Comparison of ENCODE assay signal across 8 cellular contexts in the genomic region with DNA sequence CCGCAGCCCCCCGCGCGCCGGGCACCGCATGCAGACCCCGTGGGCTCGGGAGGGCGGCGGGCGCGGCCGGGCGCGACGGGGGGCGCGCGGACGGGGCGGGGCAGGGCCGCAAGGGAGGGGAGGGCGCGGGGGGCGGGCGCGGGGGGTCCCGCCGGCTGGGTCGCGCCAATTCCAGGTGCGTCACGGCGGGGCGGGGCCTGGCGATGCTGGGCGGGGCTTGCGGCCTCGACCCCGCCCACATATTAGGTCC. TPM values are rescaled to one million over a fixed set of nuclear protein-coding genes. Genes with fewer than 3 reads are reported as not detected.
DNase-seq lines count a peak whose midpoint lies in the region; ATAC-seq and TF ChIP-seq lines count a peak whose summit lies in the region.

No MANE protein-coding gene starts in this region.

- no peak overlapping the region for H3K27ac Mint-ChIP-seq in T-helper 2 cell treated with Interferon-gamma antibody and Interleukin-4, amounts not matched to agents 5 μg/mL and 100 μg/mL, for 36 hours
- H3K27ac Mint-ChIP-seq in dendritic cell treated with granulocyte-macrophage colony-stimulating factor and Interleukin-4, amounts not matched to agents 40 ng/mL and 50 ng/mL, for 4 days = peak overlapping the region; percentile 81

- H3K4me3 Mint-ChIP-seq in T-helper 2 cell treated with Interferon-gamma antibody and Interleukin-4, amounts not matched to agents 5 μg/mL and 100 μg/mL, for 36 hours = no peak overlapping the region
- peak overlapping the region; percentile 78 for H3K4me3 Mint-ChIP-seq in dendritic cell treated with granulocyte-macrophage colony-stimulating factor and Interleukin-4, amounts not matched to agents 40 ng/mL and 50 ng/mL, for 4 days

- peaks cover 13% of the 10 kb centered on the region for H3K9me3 Mint-ChIP-seq in T-helper 2 cell treated with Interferon-gamma antibody and Interleukin-4, amounts not matched to agents 5 μg/mL and 100 μg/mL, for 36 hours
- H3K9me3 Mint-ChIP-seq in dendritic cell treated with granulocyte-macrophage colony-stimulating factor and Interleukin-4, amounts not matched to agents 40 ng/mL and 50 ng/mL, for 4 days = no peaks in the 10 kb centered on the region

- intact Hi-C loops in dendritic cell treated with granulocyte-macrophage colony-stimulating factor and Interleukin-4, amounts not matched to agents 40 ng/mL and 50 ng/mL, for 4 days (cut with micrococcal nuclease) = loop anchor here (1.0 to 2.0 kb wide), 2 partner anchors 33 to 66 kb away; a partner anchor contains a TSS
- intact Hi-C loops in thyroid gland (cut with DNase I) = loop anchor here (2.0 to 10.0 kb wide), 3 partner anchors 31 to 347 kb away; a partner anchor contains a TSS

- H3K4me1 ChIP-seq in neuron (ENCODE audit: insufficient read depth, low read length) (peaks cover 8% of the 10 kb centered on the region), thyroid gland (peaks cover 16 to 17% of the 10 kb centered on the region in 2 donors)

- peaks cover 29% of the 10 kb centered on the region for H3K36me3 Mint-ChIP-seq in T-helper 2 cell treated with Interferon-gamma antibody and Interleukin-4, amounts not matched to agents 5 μg/mL and 100 μg/mL, for 36 hours (ENCODE audit: low read depth)
- peaks cover 28% of the 10 kb centered on the region for H3K36me3 Mint-ChIP-seq in dendritic cell treated with granulocyte-macrophage colony-stimulating factor and Interleukin-4, amounts not matched to agents 40 ng/mL and 50 ng/mL, for 4 days (ENCODE audit: low read depth)

- peaks cover 8% of the 10 kb centered on the region for H3K36me3 ChIP-seq in H7 (replicated peaks; ENCODE audit: control insufficient read depth, insufficient read depth, low read length)
- peaks cover 26% of the 10 kb centered on the region for H3K36me3 ChIP-seq in neuron (ENCODE audit: insufficient read depth, low read length)
- peaks cover 9 to 17% of the 10 kb centered on the region in 2 donors for H3K36me3 ChIP-seq in thyroid gland

- WGBS in thyroid gland, 2 donors = no CpG with 5 or more reads among the region's 40 CpGs

- H3K4me3 ChIP-seq in H7 (ENCODE audit: insufficient read depth, low read depth, low read length) (peak overlapping the region; percentile 61), neuron (ENCODE audit: low read length) (peak overlapping the region; percentile 87), thyroid gland (replicated peaks in 1 of 3) (peak overlapping the region in 2 of 3 donors; percentile 90 to 93)

- H3K27me3 Mint-ChIP-seq in T-helper 2 cell treated with Interferon-gamma antibody and Interleukin-4, amounts not matched to agents 5 μg/mL and 100 μg/mL, for 36 hours (ENCODE audit: low read depth) = no peaks in the 10 kb centered on the region
- no peaks in the 10 kb centered on the region for H3K27me3 Mint-ChIP-seq in dendritic cell treated with granulocyte-macrophage colony-stimulating factor and Interleukin-4, amounts not matched to agents 40 ng/mL and 50 ng/mL, for 4 days

- H2AFZ ChIP-seq in neuron (ENCODE audit: low read depth, low read length) = peak overlapping the region; percentile 53

- peaks cover 9% of the 10 kb centered on the region for H3K4me1 Mint-ChIP-seq in T-helper 2 cell treated with Interferon-gamma antibody and Interleukin-4, amounts not matched to agents 5 μg/mL and 100 μg/mL, for 36 hours (ENCODE audit: low read depth)
- H3K4me1 Mint-ChIP-seq in dendritic cell treated with granulocyte-macrophage colony-stimulating factor and Interleukin-4, amounts not matched to agents 40 ng/mL and 50 ng/mL, for 4 days (ENCODE audit: low read depth) = peaks cover 18% of the 10 kb centered on the region

- no peak for TF ChIP-seq POLR2A in thyroid gland (IDR thresholded peaks at IDR 0.05)

- peak; percentile 98 for DNase-seq in H7
- peak; percentile 81 for DNase-seq in T-helper 2 cell treated with Interferon-gamma antibody and Interleukin-4, amounts not matched to agents 5 μg/mL and 100 μg/mL, for 36 hours (ENCODE audit: low spot score)
- DNase-seq in thyroid gland = no peak

- no peak for TF ChIP-seq CTCF in thyroid gland (IDR thresholded peaks at IDR 0.05)

- H3K27me3 ChIP-seq in H7 (ENCODE audit: control insufficient read depth, insufficient read depth, low read length) (no peaks in the 10 kb centered on the region), neuron (ENCODE audit: insufficient read depth, low read length) (no peaks in the 10 kb centered on the region), thyroid gland (no peaks in the 10 kb centered on the region)

- H3K9me3 ChIP-seq in neuron (ENCODE audit: low read length) (peaks cover 14% of the 10 kb centered on the region), thyroid gland (no peaks in the 10 kb centered on the region)

- H3K27ac ChIP-seq in thyroid gland = peak overlapping the region in 1 of 3 donors; percentile 69

- ATAC-seq in GM18861 (IDR thresholded peaks at IDR 0.05; ENCODE audit: unreplicated experiment) (no peak), GM21786 (IDR thresholded peaks at IDR 0.05; ENCODE audit: unreplicated experiment) (no peak), HG03469 (IDR thresholded peaks at IDR 0.05; ENCODE audit: unreplicated experiment) (no peak)

RNA-seq across cellular contexts. Expression of a gene that starts 0.2 kb away (rescaled TPM):
- 41.2 and 41.4 TPM in 2 replicates for total RNA-seq in H7 (2014; rRNA removed; shearing (Covaris generic))
- 10 to 100 TPM; 42.2 to 76.3 (median 59.9) TPM for total RNA-seq in thyroid gland

RNA-seq across cellular contexts. Expression of a gene that starts 15.5 kb away (rescaled TPM):
- 64.1 and 78.2 TPM in 2 replicates for total RNA-seq in H7 (2014; rRNA removed; shearing (Covaris generic))
- total RNA-seq in thyroid gland = 10 to 100 TPM in 3 of 4 donors, 1 to 10 TPM in 1; 9.6 to 24.0 (median 15.7) TPM

RNA-seq across cellular contexts. Expression of a gene that starts 32.4 kb away (rescaled TPM):
- total RNA-seq in H7 (2014; rRNA removed; shearing (Covaris generic)) = 23.5 and 26.3 TPM in 2 replicates
- 10 to 100 TPM; 20.2 to 34.4 (median 23.0) TPM for total RNA-seq in thyroid gland

Comparison
In these comparisons a context has a peak if more than half of its experiments do, and no peak if none do; other contexts are left out.
1. DNase-seq: peak in H7 (single experiment) and T-helper 2 cell treated with Interferon-gamma antibody and Interleukin-4, amounts not matched to agents 5 μg/mL and 100 μg/mL, for 36 hours (single experiment); none in thyroid gland (0 of 2).
2. Peak in every context shown above with its lines, with median percentiles within 50 percentile points of each other: H3K4me3 ChIP-seq.